ENCODE assay signal across 8 cellular contexts in genomic region chr22:31248138-31248745, GRCh38. TPM values are rescaled to one million over a fixed set of nuclear protein-coding genes. Genes with fewer than 3 reads are reported as not detected.
DNase-seq lines count a peak whose midpoint lies in the region; ATAC-seq, FAIRE-seq and TF ChIP-seq lines count a peak whose summit lies in the region.

No MANE protein-coding gene starts in this region.

- no peaks in the 10 kb centered on the region for H3K27me3 Mint-ChIP-seq in activated naive CD8-positive, alpha-beta T cell treated with anti-CD3 and anti-CD28 coated beads for 36 hours

- H3K4me3 Mint-ChIP-seq in activated naive CD8-positive, alpha-beta T cell treated with anti-CD3 and anti-CD28 coated beads for 36 hours: peak overlapping the region; percentile 45

- peaks cover 20% of the 10 kb centered on the region for H3K4me1 Mint-ChIP-seq in activated naive CD8-positive, alpha-beta T cell treated with anti-CD3 and anti-CD28 coated beads for 36 hours

- FAIRE-seq in H54 (lab: Jason Lieb, UNC): peak; percentile 84

- H3K27ac Mint-ChIP-seq in activated naive CD8-positive, alpha-beta T cell treated with anti-CD3 and anti-CD28 coated beads for 36 hours: no peak overlapping the region

- ATAC-seq in SK-N-SH treated with all-trans-retinoic acid at 6 μM for 48 hours: peak; percentile 89
- no peak for ATAC-seq in HG03045 (IDR thresholded peaks at IDR 0.05; ENCODE audit: unreplicated experiment)

- H3K9me3 Mint-ChIP-seq in activated naive CD8-positive, alpha-beta T cell treated with anti-CD3 and anti-CD28 coated beads for 36 hours: no peaks in the 10 kb centered on the region

- H3K27ac ChIP-seq in substantia nigra (ENCODE audit: low read depth, low read length, poor library complexity, severe bottlenecking): peak overlapping the region; percentile 22

- DNase-seq in H54 (ENCODE audit: insufficient read length, low spot score) (peak; percentile 68), globus pallidus (ENCODE audit: low spot score) (peak; percentile 41), occipital lobe (lab: John Stamatoyannopoulos, UW) (peak; percentile 65), substantia nigra (lab: John Stamatoyannopoulos, UW) (peak in 33 of 49 donors; percentile 14 to 81 (median 51)), RKO (ENCODE audit: low spot score) (no peak)
- DNase-seq in activated naive CD8-positive, alpha-beta T cell treated with anti-CD3 and anti-CD28 coated beads for 36 hours: peak; percentile 68

- peak; percentile 50; the same call in 1 of the 2 replicates for TF ChIP-seq POLR2A in H54 (IDR thresholded peaks at IDR 0.05; ENCODE audit: low read depth, low read length)

- H3K36me3 Mint-ChIP-seq in activated naive CD8-positive, alpha-beta T cell treated with anti-CD3 and anti-CD28 coated beads for 36 hours: no peaks in the 10 kb centered on the region

TF ChIP-seq in SK-N-SH treated with all-trans-retinoic acid at 6 μM for 48 hours, 23 proteins besides CTCF, POLR2A, EP300 and RAD21:
- peak; percentile 49; the same call in 1 of the 2 replicates for TF ChIP-seq ZFP3 (CRISPR knock-in tag; IDR thresholded peaks at IDR 0.05)
- TF ChIP-seq ESRRG (CRISPR knock-in tag; IDR thresholded peaks at IDR 0.05): no peak

RNA-seq across cellular contexts. Expression of gene LIMK2, which starts 36.1 kb away (rescaled TPM):
- total RNA-seq in activated naive CD8-positive, alpha-beta T cell treated with anti-CD3 and anti-CD28 coated beads for 36 hours: 10 to 100 TPM; 28.9 to 30.1 TPM
- total RNA-seq in occipital lobe: 16.7 TPM

RNA-seq across cellular contexts. Expression of gene PIK3IP1, which starts 44.0 kb away (rescaled TPM):
- 10 to 100 TPM; 10.7 to 11.3 TPM for total RNA-seq in activated naive CD8-positive, alpha-beta T cell treated with anti-CD3 and anti-CD28 coated beads for 36 hours
- 23.2 TPM for total RNA-seq in occipital lobe
